In the genomic region with DNA sequence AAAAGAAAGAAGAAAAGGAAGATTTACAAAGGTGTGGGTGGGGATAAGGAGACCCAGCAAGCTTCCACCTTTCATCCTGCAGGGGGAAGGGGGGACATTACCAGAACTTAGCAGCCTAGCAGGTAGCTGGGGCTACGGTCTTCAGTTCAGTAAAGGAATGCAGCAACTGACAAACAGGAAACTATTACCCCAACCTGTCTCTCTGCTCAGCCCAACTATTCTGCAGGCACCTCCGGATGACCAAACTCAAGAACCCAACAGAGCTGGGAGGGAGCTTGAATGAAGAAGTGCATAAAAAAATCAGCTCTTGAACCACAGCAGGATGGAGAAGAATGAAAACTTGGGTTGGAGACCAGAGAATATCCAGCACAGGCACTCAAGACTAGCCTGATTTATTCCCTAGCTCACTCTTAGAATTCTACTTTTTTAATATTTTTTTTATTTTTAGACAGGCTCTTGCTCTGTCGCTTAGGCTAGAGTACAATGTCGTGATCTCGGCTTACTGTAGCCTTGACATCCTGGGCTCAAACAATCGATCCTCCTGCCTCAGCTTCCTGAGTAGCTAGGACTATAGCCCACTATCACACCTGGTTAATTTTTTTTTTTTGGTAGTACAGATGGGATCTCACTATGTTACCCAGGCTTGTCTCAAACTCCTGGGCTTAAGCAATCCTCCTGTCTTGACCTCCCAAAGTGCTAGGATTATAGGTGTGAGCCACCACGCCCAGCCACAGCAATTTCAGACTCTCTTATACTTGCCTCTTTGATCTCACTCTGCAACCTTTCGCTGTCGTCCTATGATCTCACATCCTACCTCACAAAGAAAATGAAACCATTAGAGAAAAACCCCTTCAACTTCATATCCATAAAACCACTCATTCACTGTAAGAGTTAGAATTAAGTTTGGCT, we compare ENCODE assay signal across 9 cellular contexts.
A peak's percentile ranks its signal among the peaks of the same experiment; 100 is the strongest.
DNase-seq lines count a peak whose midpoint lies in the region; ATAC-seq lines count a peak whose summit lies in the region.
"Had no signal": no experiment of that assay in that cellular context is flagged by ENCODE, and none has a peak within 500 bp of the region (broad histone marks: within the 10 kb centered on the region; RNA-seq: fewer than 3 reads in every experiment).

No MANE protein-coding gene starts in this region.

- no peak overlapping the region for H3K27ac ChIP-seq in substantia nigra (ENCODE audit: low read depth, low read length, poor library complexity, severe bottlenecking)

- ATAC-seq in GM19351 (IDR thresholded peaks at IDR 0.05; ENCODE audit: unreplicated experiment) (peak; percentile 53), HG02943 (IDR thresholded peaks at IDR 0.05; ENCODE audit: low read depth, unreplicated experiment) (peak; percentile 40)

- peak; percentile 22 for DNase-seq in activated CD4-positive, alpha-beta T cell treated with anti-CD3 and anti-CD28 coated beads, Interleukin-2, amount 50 U/mL, for 1 hour
- DNase-seq in stimulated activated CD4-positive, alpha-beta T cell treated with anti-CD3 and anti-CD28 coated beads, Interleukin-4, amount 100 ng/mL, for 4 hours: peak; percentile 40 to 50
- DNase-seq in NAMALWA (ENCODE audit: low spot score) (no peak), substantia nigra (lab: John Stamatoyannopoulos, UW) (no peak), NCI-H1092 (lab: John Stamatoyannopoulos, UW) (no peak), medulla oblongata (ENCODE audit: extremely low spot score) (no peak)
- DNase-seq: NCI-H446 treated with DMSO at 0.1 percent for 48 hours had no signal

Comparison
In these comparisons a context has a peak if more than half of its experiments do, and no peak if none do; other contexts are left out.
1. DNase-seq: peak in activated CD4-positive, alpha-beta T cell treated with anti-CD3 and anti-CD28 coated beads, Interleukin-2, amount 50 U/mL, for 1 hour (single experiment) and stimulated activated CD4-positive, alpha-beta T cell treated with anti-CD3 and anti-CD28 coated beads, Interleukin-4, amount 100 ng/mL, for 4 hours (2 of 2); none in NAMALWA (single experiment), substantia nigra (0 of 49), NCI-H1092 (single experiment) and medulla oblongata (single experiment).